Comparison of ENCODE assay signal across 27 cellular contexts in the genomic region with DNA sequence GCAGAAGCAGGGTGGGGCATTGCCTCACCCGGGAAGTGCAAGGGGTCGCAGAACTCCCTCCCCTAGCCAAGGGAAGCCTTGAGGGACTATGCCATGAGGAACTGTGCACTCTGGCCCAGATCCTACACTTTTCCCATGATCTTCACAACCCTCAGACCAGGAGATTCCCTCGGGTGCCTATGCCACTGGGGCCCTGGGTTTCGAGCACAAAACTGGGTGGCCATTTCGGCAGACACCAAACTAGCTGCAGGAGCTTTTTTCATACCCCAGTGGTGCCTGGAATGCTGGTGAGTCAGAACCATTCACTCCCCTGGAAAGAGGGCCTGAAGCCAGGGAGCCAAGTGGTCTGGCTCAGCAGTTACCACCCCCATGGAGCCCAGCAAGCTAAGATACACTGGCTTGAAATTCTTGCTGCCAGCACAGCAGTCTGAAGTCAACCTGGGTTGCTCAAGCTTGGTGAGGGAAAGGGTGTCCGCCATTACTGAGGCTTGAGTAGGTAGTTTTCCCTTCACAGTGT.
DNase-seq lines count a peak whose midpoint lies in the region; ATAC-seq and TF ChIP-seq lines count a peak whose summit lies in the region.
"Had no signal": no experiment of that assay in that cellular context is flagged by ENCODE, and none has a peak within 500 bp of the region (broad histone marks: within the 10 kb centered on the region; RNA-seq: fewer than 3 reads in every experiment).

No MANE protein-coding gene starts in this region.

- H3K79me1 ChIP-seq in mesenchymal stem cell (replicated peaks; ENCODE audit: low read length, poor library complexity, severe bottlenecking): no peaks in the 10 kb centered on the region

- H3K27me3 ChIP-seq in MG63: no peaks in the 10 kb centered on the region
- no peaks in the 10 kb centered on the region for H3K27me3 ChIP-seq in mesenchymal stem cell (ENCODE audit: control insufficient read depth in 1 of 2, insufficient read depth in 1 of 2, low read length in 2 of 2)
- H3K27me3 ChIP-seq in hepatocyte: no peaks in the 10 kb centered on the region
- H3K27me3 ChIP-seq in CD8-positive, alpha-beta T cell (ENCODE audit: insufficient read depth, low read length): no peaks in the 10 kb centered on the region
- H3K27me3 ChIP-seq: BLaER1 treated with 17β-estradiol and CSF1 and Interleukin-3, amounts not matched to agents 10 nM and 100 nM; SJSA1 had no signal

- H3K9me2 ChIP-seq in hepatocyte (replicated peaks; ENCODE audit: insufficient read depth): no peaks in the 10 kb centered on the region

- no peaks in the 10 kb centered on the region for H3K79me2 ChIP-seq in hepatocyte

- POLR2A ChIA-PET in CD8-positive, alpha-beta T cell (lab: Charles Lee): no interaction called here

- H3K9me3 ChIP-seq in MG63: no peaks in the 10 kb centered on the region
- peaks cover 9% of the 10 kb centered on the region for H3K9me3 ChIP-seq in mesenchymal stem cell (ENCODE audit: control insufficient read depth, low read length)
- H3K9me3 ChIP-seq in hepatocyte (ENCODE audit: low read depth): no peaks in the 10 kb centered on the region
- H3K9me3 ChIP-seq in CD8-positive, alpha-beta T cell (ENCODE audit: low read length): no peaks in the 10 kb centered on the region
- H3K9me3 ChIP-seq: SJSA1 had no signal

- H4K8ac ChIP-seq in mesenchymal stem cell (ENCODE audit: low read length): no peak overlapping the region

- H2BK5ac ChIP-seq in mesenchymal stem cell (ENCODE audit: low read depth, low read length, poor library complexity, severe bottlenecking): peak overlapping the region; percentile 24

- H3K27ac ChIP-seq in mesenchymal stem cell (ENCODE audit: low read length, poor library complexity, severe bottlenecking) (peak overlapping the region; percentile 58), hepatocyte (no peak overlapping the region)
- no peak overlapping the region for H3K27ac ChIP-seq in CD8-positive, alpha-beta T cell (ENCODE audit: low read depth, low read length)
- H3K27ac ChIP-seq: BLaER1 treated with 17β-estradiol and CSF1 and Interleukin-3, amounts not matched to agents 10 nM and 100 nM; HL-60; SJSA1 had no signal

- H3K4me1 ChIP-seq in mesenchymal stem cell (ENCODE audit: control insufficient read depth, insufficient read depth, low read depth, low read length): peaks cover 5% of the 10 kb centered on the region
- H3K4me1 ChIP-seq in hepatocyte (ENCODE audit: insufficient read depth): no peaks in the 10 kb centered on the region
- H3K4me1 ChIP-seq in CD8-positive, alpha-beta T cell (ENCODE audit: insufficient read depth, low read length): no peaks in the 10 kb centered on the region
- H3K4me1 ChIP-seq: BLaER1 treated with 17β-estradiol and CSF1 and Interleukin-3, amounts not matched to agents 10 nM and 100 nM; SJSA1 had no signal

- no peak overlapping the region for H2BK12ac ChIP-seq in mesenchymal stem cell (ENCODE audit: low read length in 2 of 2)

- no peak overlapping the region for H3K9ac ChIP-seq in mesenchymal stem cell (ENCODE audit: low read length)
- H3K9ac ChIP-seq: BLaER1 treated with 17β-estradiol and CSF1 and Interleukin-3, amounts not matched to agents 10 nM and 100 nM had no signal

- WGBS in mesenchymal stem cell: 89% methylated on average over 6 of the region's 6 CpGs
- 87% methylated on average over 6 of the region's 6 CpGs for WGBS in hepatocyte (ENCODE audit: low lambda C conversion rate, missing lambda C conversion rate)

- H3K4ac ChIP-seq in mesenchymal stem cell (ENCODE audit: low read depth in 1 of 2, low read length in 2 of 2): no peak overlapping the region

- H3K4me2 ChIP-seq in mesenchymal stem cell (ENCODE audit: low read length, poor library complexity, severe bottlenecking) (no peak overlapping the region), hepatocyte (no peak overlapping the region)
- H3K4me2 ChIP-seq: BLaER1 treated with 17β-estradiol and CSF1 and Interleukin-3, amounts not matched to agents 10 nM and 100 nM had no signal

- H2BK15ac ChIP-seq in mesenchymal stem cell (ENCODE audit: low read depth, poor library complexity, severe bottlenecking): no peak overlapping the region

- no peaks in the 10 kb centered on the region for H4K20me1 ChIP-seq in hepatocyte (ENCODE audit: insufficient read depth, poor library complexity, severe bottlenecking)
- H4K20me1 ChIP-seq: BLaER1 treated with 17β-estradiol and CSF1 and Interleukin-3, amounts not matched to agents 10 nM and 100 nM had no signal

- H2AFZ ChIP-seq in mesenchymal stem cell (ENCODE audit: low read depth, low read length) (no peak overlapping the region), hepatocyte (no peak overlapping the region)

- no peaks in the 10 kb centered on the region for H3K4me1 Mint-ChIP-seq in CD8-positive, alpha-beta T cell (ENCODE audit: low read depth)

- peaks cover 24% of the 10 kb centered on the region for H3K9me3 Mint-ChIP-seq in CD8-positive, alpha-beta T cell

- H3K27ac Mint-ChIP-seq in CD8-positive, alpha-beta T cell: no peak overlapping the region
- H3K27ac Mint-ChIP-seq: CD4-positive, alpha-beta T cell had no signal

- H3K36me3 ChIP-seq in MG63 (no peaks in the 10 kb centered on the region), mesenchymal stem cell (ENCODE audit: control insufficient read depth in 1 of 2, insufficient read depth in 2 of 2, low read depth in 1 of 2, low read length in 2 of 2) (peaks cover 0 to 3% of the 10 kb centered on the region in 2 experiments), hepatocyte (replicated peaks; ENCODE audit: insufficient read depth, low read depth) (no peaks in the 10 kb centered on the region)
- H3K36me3 ChIP-seq in CD8-positive, alpha-beta T cell (ENCODE audit: insufficient read depth, low read length): no peaks in the 10 kb centered on the region
- H3K36me3 ChIP-seq: BLaER1 treated with 17β-estradiol and CSF1 and Interleukin-3, amounts not matched to agents 10 nM and 100 nM; SJSA1 had no signal

- H4K91ac ChIP-seq in mesenchymal stem cell (ENCODE audit: low read length): no peak overlapping the region

- CTCF ChIA-PET in CD8-positive, alpha-beta T cell (lab: Charles Lee): no interaction called here

- no peaks in the 10 kb centered on the region for H3K27me3 Mint-ChIP-seq in CD8-positive, alpha-beta T cell (ENCODE audit: low read depth)
- H3K27me3 Mint-ChIP-seq: CD4-positive, alpha-beta T cell had no signal

- no peak overlapping the region for H2AK5ac ChIP-seq in mesenchymal stem cell (ENCODE audit: low read length, severe bottlenecking)

- no peak overlapping the region for H3K14ac ChIP-seq in mesenchymal stem cell (ENCODE audit: low read length in 2 of 2)

- intact Hi-C loops in CD8-positive, alpha-beta T cell (cut with DNase I, micrococcal nuclease): no loop called here

- TF ChIP-seq CTCF in epithelial cell of proximal tubule (conservative IDR thresholded peaks at IDR 0.05; ENCODE audit: low read depth, low read length): no peak
- no peak for TF ChIP-seq CTCF in hepatocyte (IDR thresholded peaks at IDR 0.05; ENCODE audit: poor library complexity)
- TF ChIP-seq CTCF in CD8-positive, alpha-beta T cell (IDR thresholded peaks at IDR 0.05): no peak

- ATAC-seq in CD8-positive, alpha-beta T cell: no peak
- ATAC-seq: GM12878, HCT116, K562 had no signal

- H3K23ac ChIP-seq in mesenchymal stem cell (ENCODE audit: low read length in 2 of 2): no peak overlapping the region

- peak; percentile 32 for DNase-seq in ELR (ENCODE audit: low read depth)
- DNase-seq in MG63: peak; percentile 41
- DNase-seq in epithelial cell of proximal tubule (ENCODE audit: low read depth): peak; percentile 25
- no peak for DNase-seq in mesenchymal stem cell
- no peak for DNase-seq in hepatocyte (ENCODE audit: low spot score)
- no peak for DNase-seq in germinal center (ENCODE audit: low spot score)
- no peak for DNase-seq in anterior cingulate cortex (lab: John Stamatoyannopoulos, UW)
- DNase-seq in CD8-positive, alpha-beta T cell: no peak
- DNase-seq: AML-193; CD4-positive, alpha-beta T cell; COR-L47; DMS53; GDM1; Kasumi-1; MV-4-11; NCI-H1105; NCI-H2029; NCI-H446 treated with DMSO at 0.1 percent for 48 hours; NCI-H526; Right ventricle myocardium superior; RPMI8226 had no signal

- no peak overlapping the region for H3K4me3 Mint-ChIP-seq in CD8-positive, alpha-beta T cell
- H3K4me3 Mint-ChIP-seq: CD4-positive, alpha-beta T cell had no signal

- H3K36me3 Mint-ChIP-seq in CD8-positive, alpha-beta T cell: no peaks in the 10 kb centered on the region

- no peak overlapping the region for H3K4me3 ChIP-seq in MG63
- no peak overlapping the region for H3K4me3 ChIP-seq in epithelial cell of proximal tubule (ENCODE audit: low read depth, low read length)
- no peak overlapping the region for H3K4me3 ChIP-seq in mesenchymal stem cell (ENCODE audit: insufficient read depth in 1 of 2, low read depth in 1 of 2, low read length in 2 of 2)
- H3K4me3 ChIP-seq in hepatocyte: no peak overlapping the region
- no peak overlapping the region for H3K4me3 ChIP-seq in CD8-positive, alpha-beta T cell (ENCODE audit: low read depth, low read length)
- H3K4me3 ChIP-seq: BLaER1 treated with 17β-estradiol and CSF1 and Interleukin-3, amounts not matched to agents 10 nM and 100 nM; GM12878; K562; SJSA1 had no signal

- no peak overlapping the region for H3K18ac ChIP-seq in mesenchymal stem cell (ENCODE audit: low read depth in 1 of 2, low read length in 2 of 2)

- H2BK120ac ChIP-seq in mesenchymal stem cell (ENCODE audit: low read depth, low read length): no peak overlapping the region

Comparison
In these comparisons a context has a peak if more than half of its experiments do, and no peak if none do; other contexts are left out.
1. DNase-seq: peak in ELR (single experiment), MG63 (single experiment) and epithelial cell of proximal tubule (single experiment); none in mesenchymal stem cell (single experiment), hepatocyte (single experiment), germinal center (single experiment), anterior cingulate cortex (0 of 58) and CD8-positive, alpha-beta T cell (0 of 7).